Comparison of ENCODE assay signal across 8 cellular contexts in genomic region chr14:77804592-77804991, GRCh38. TPM values are rescaled to one million over a fixed set of nuclear protein-coding genes. Genes with fewer than 3 reads are reported as not detected.
DNase-seq lines count a peak whose midpoint lies in the region; ATAC-seq and TF ChIP-seq lines count a peak whose summit lies in the region.
"Had no signal": no experiment of that assay in that cellular context is flagged by ENCODE, and none has a peak within 500 bp of the region (broad histone marks: within the 10 kb centered on the region; RNA-seq: fewer than 3 reads in every experiment).

No MANE protein-coding gene starts in this region.

- no peaks in the 10 kb centered on the region for H3K36me3 Mint-ChIP-seq in activated CD4-positive, alpha-beta memory T cell treated with anti-CD3 and anti-CD28 coated beads for 36 hours

- H3K27me3 ChIP-seq in GM06990 (replicated peaks; ENCODE audit: control insufficient read depth, insufficient read depth, low read length) (no peaks in the 10 kb centered on the region), lower lobe of right lung (ENCODE audit: low read depth) (no peaks in the 10 kb centered on the region), right atrium auricular region (no peaks in the 10 kb centered on the region)

- no peaks in the 10 kb centered on the region for H3K27me3 Mint-ChIP-seq in activated CD4-positive, alpha-beta memory T cell treated with anti-CD3 and anti-CD28 coated beads for 36 hours
- H3K27me3 Mint-ChIP-seq: stimulated activated naive CD8-positive, alpha-beta T cell treated with anti-CD3 and anti-CD28 coated beads, Interleukin-15, Interleukin-2, amounts not matched to agents 100 ng/mL and 50 ng/mL, for 24 hours had no signal

- H3K36me3 ChIP-seq in GM06990 (ENCODE audit: control insufficient read depth, insufficient read depth, low read length), result no peaks in the 10 kb centered on the region
- no peaks in the 10 kb centered on the region for H3K36me3 ChIP-seq in lower lobe of right lung
- H3K36me3 ChIP-seq in right atrium auricular region, result no peaks in the 10 kb centered on the region

- H3K4me3 ChIP-seq in GM06990 (replicated peaks; ENCODE audit: low read depth, low read length) (no peak overlapping the region), lower lobe of right lung (no peak overlapping the region), right atrium auricular region (no peak overlapping the region)

- H3K9me3 Mint-ChIP-seq in activated CD4-positive, alpha-beta memory T cell treated with anti-CD3 and anti-CD28 coated beads for 36 hours, result no peaks in the 10 kb centered on the region
- H3K9me3 Mint-ChIP-seq: stimulated activated naive CD8-positive, alpha-beta T cell treated with anti-CD3 and anti-CD28 coated beads, Interleukin-15, Interleukin-2, amounts not matched to agents 100 ng/mL and 50 ng/mL, for 24 hours had no signal

- H3K27ac Mint-ChIP-seq in activated CD4-positive, alpha-beta memory T cell treated with anti-CD3 and anti-CD28 coated beads for 36 hours, result no peak overlapping the region
- H3K27ac Mint-ChIP-seq: stimulated activated naive CD8-positive, alpha-beta T cell treated with anti-CD3 and anti-CD28 coated beads, Interleukin-15, Interleukin-2, amounts not matched to agents 100 ng/mL and 50 ng/mL, for 24 hours had no signal

- H3K27ac ChIP-seq in lower lobe of right lung, result no peak overlapping the region
- H3K27ac ChIP-seq in right atrium auricular region, result no peak overlapping the region

- CTCF ChIA-PET in activated CD4-positive, alpha-beta memory T cell treated with anti-CD3 and anti-CD28 coated beads for 36 hours (lab: Charles Lee), result no interaction called here

- H3K4me3 Mint-ChIP-seq in activated CD4-positive, alpha-beta memory T cell treated with anti-CD3 and anti-CD28 coated beads for 36 hours, result no peak overlapping the region
- H3K4me3 Mint-ChIP-seq: stimulated activated naive CD8-positive, alpha-beta T cell treated with anti-CD3 and anti-CD28 coated beads, Interleukin-15, Interleukin-2, amounts not matched to agents 100 ng/mL and 50 ng/mL, for 24 hours had no signal

- H3K4me1 Mint-ChIP-seq in activated CD4-positive, alpha-beta memory T cell treated with anti-CD3 and anti-CD28 coated beads for 36 hours (ENCODE audit: low read depth), result peaks cover 8% of the 10 kb centered on the region

- POLR2A ChIA-PET in activated CD4-positive, alpha-beta memory T cell treated with anti-CD3 and anti-CD28 coated beads for 36 hours (lab: Charles Lee), result no interaction called here

- H3K9me3 ChIP-seq in lower lobe of right lung, result no peaks in the 10 kb centered on the region
- no peaks in the 10 kb centered on the region for H3K9me3 ChIP-seq in right atrium auricular region

- DNase-seq in GM06990 (ENCODE audit: extremely low read depth, insufficient read length) (no peak), HuH-7.5 (ENCODE audit: low spot score) (peak; percentile 22), lower lobe of right lung (no peak), NOMO-1 treated with dmso at 0.1 percent for 144 hours (lab: John Stamatoyannopoulos, UW; ENCODE audit: unreplicated experiment) (no peak), right atrium auricular region (ENCODE audit: low spot score) (no peak)
- peak; percentile 61 for DNase-seq in activated CD4-positive, alpha-beta memory T cell treated with anti-CD3 and anti-CD28 coated beads for 36 hours

- peak; percentile 62 for TF ChIP-seq CTCF in GM06990 (IDR thresholded peaks at IDR 0.05; ENCODE audit: insufficient read depth, low read length, poor library complexity, severe bottlenecking)
- TF ChIP-seq CTCF in lower lobe of right lung (IDR thresholded peaks at IDR 0.05), result peak; percentile 11
- TF ChIP-seq CTCF in right atrium auricular region (IDR thresholded peaks at IDR 0.05), result no peak

- intact Hi-C loops in activated CD4-positive, alpha-beta memory T cell treated with anti-CD3 and anti-CD28 coated beads for 36 hours (cut with micrococcal nuclease), result loop anchor here (5.0 kb wide), 1 partner anchor 147 kb away; no protein-coding TSS in a partner anchor
- intact Hi-C loops in lower lobe of right lung (cut with DNase I), result no loop called here

- ATAC-seq in lower lobe of right lung (no peak), HG03342 (IDR thresholded peaks at IDR 0.05; ENCODE audit: unreplicated experiment) (no peak)

- H3K4me1 ChIP-seq in lower lobe of right lung, result peaks cover 13% of the 10 kb centered on the region
- H3K4me1 ChIP-seq in right atrium auricular region, result peaks cover 0 to 8% of the 10 kb centered on the region in 2 donors

RNA-seq across cellular contexts. Expression of gene ADCK1, which starts 4.7 kb away (rescaled TPM):
- total RNA-seq in activated CD4-positive, alpha-beta memory T cell treated with anti-CD3 and anti-CD28 coated beads for 36 hours, result 1 to 10 TPM; 3.2 to 3.7 TPM
- total RNA-seq in lower lobe of right lung (7.4 TPM), right atrium auricular region (1 to 10 TPM; 5.5 to 8.3 TPM)

RNA-seq across cellular contexts. Expression of gene SNW1, which starts 43.6 kb away (rescaled TPM):
- total RNA-seq in activated CD4-positive, alpha-beta memory T cell treated with anti-CD3 and anti-CD28 coated beads for 36 hours, result 100 to 1,000 TPM; 115 to 120 TPM
- total RNA-seq in lower lobe of right lung (61.7 TPM), right atrium auricular region (10 to 100 TPM; 31.7 to 37.1 TPM)

Comparison
In these comparisons a context has a peak if more than half of its experiments do, and no peak if none do; other contexts are left out.
1. DNase-seq: peak in HuH-7.5 (single experiment) and activated CD4-positive, alpha-beta memory T cell treated with anti-CD3 and anti-CD28 coated beads for 36 hours (single experiment); none in GM06990 (single experiment), lower lobe of right lung (single experiment), NOMO-1 treated with dmso at 0.1 percent for 144 hours (single experiment) and right atrium auricular region (single experiment).
2. CTCF ChIP-seq: peak in GM06990 (single experiment) and lower lobe of right lung (single experiment); none in right atrium auricular region (0 of 2).